1 cellular context compared by ENCODE assay signal in the genomic region with DNA sequence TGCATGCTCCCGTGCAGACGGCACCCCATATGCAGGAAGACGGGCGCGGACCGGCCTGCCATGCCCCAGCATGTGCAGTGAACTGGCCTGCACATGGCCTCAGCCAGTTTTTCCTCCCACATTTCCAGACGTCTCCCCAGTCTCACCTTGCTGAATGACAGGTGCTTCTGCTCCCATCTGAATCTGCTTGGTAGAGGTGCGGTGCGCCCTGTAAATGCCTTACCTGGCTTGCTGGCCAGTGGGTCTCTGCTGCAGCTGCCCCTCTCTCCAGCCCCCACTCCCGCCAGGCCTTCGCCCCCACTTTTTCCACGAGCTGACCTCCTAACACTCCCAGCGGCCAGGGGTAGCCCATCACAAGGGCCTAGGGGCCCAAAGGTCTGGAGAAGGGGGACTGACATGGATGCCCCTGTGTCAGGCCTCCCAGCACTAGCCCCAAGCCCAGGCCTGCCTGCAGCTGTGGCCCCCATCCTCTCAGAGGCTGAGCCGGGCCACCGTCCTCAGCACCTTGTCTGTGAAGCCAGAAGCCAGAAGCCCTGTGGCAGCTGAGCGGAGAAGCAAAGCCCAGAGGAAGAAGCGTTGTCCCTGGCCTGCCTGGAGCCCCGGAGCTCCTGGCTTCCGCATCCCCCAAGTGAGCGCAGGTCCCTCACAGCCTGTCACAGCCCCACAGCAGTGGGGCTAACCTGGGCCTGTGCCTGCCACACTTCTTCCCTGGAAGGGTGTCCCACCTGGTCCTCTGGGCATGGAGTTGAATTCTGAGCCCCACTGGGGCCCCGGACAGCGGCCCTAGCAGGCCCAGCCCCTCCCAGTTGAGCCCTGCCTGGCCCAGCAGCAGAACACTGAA.
TF ChIP-seq lines count a peak whose summit lies in the region.

No MANE protein-coding gene starts in this region.

TF ChIP-seq in IMR-90, 13 proteins besides CTCF, POLR2A, EP300 and RAD21 (continued from another document):
- TF ChIP-seq FOS (IDR thresholded peaks at IDR 0.05; ENCODE audit: low read depth, low read length), result no peak
- no peak for TF ChIP-seq BHLHE40 (IDR thresholded peaks at IDR 0.05; ENCODE audit: low read depth, low read length)
- no peak for TF ChIP-seq RCOR1 (IDR thresholded peaks at IDR 0.05; ENCODE audit: insufficient replicate concordance, low read length)
- no peak for TF ChIP-seq NFE2L2 (IDR thresholded peaks at IDR 0.05; ENCODE audit: low read depth, low read length)
- TF ChIP-seq, protein P1, sequence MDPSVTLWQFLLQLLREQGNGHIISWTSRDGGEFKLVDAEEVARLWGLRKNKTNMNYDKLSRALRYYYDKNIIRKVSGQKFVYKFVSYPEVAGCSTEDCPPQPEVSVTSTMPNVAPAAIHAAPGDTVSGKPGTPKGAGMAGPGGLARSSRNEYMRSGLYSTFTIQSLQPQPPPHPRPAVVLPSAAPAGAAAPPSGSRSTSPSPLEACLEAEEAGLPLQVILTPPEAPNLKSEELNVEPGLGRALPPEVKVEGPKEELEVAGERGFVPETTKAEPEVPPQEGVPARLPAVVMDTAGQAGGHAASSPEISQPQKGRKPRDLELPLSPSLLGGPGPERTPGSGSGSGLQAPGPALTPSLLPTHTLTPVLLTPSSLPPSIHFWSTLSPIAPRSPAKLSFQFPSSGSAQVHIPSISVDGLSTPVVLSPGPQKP (IDR thresholded peaks at IDR 0.05; ENCODE audit: borderline replicate concordance, low read depth, low read length), result no peak
- no peak for TF ChIP-seq CEBPB (IDR thresholded peaks at IDR 0.05; ENCODE audit: low read depth, low read length)
- TF ChIP-seq CHD1 (IDR thresholded peaks at IDR 0.05; ENCODE audit: low read depth, low read length), result no peak
TF ChIP-seq in IMR-90: peak in this region for 0.
